In genomic region chr2:68714866-68715265, GRCh38 we compare ENCODE assay signal across 8 cellular contexts. TPM values are rescaled to one million over a fixed set of nuclear protein-coding genes. Genes with fewer than 3 reads are reported as not detected.
DNase-seq lines count a peak whose midpoint lies in the region; ATAC-seq and TF ChIP-seq lines count a peak whose summit lies in the region.

No MANE protein-coding gene starts in this region.

- peak; percentile 88 for ATAC-seq in HG03039 (IDR thresholded peaks at IDR 0.05; ENCODE audit: unreplicated experiment)
- ATAC-seq in left ventricle myocardium superior, result peak; percentile 82

- H3K27me3 ChIP-seq in H7 (ENCODE audit: control insufficient read depth, insufficient read depth, low read length), result no peaks in the 10 kb centered on the region

- H3K36me3 ChIP-seq in H7 (replicated peaks; ENCODE audit: control insufficient read depth, insufficient read depth, low read length), result no peaks in the 10 kb centered on the region

- DNase-seq in stimulated activated CD4-positive, alpha-beta T cell treated with anti-CD3 and anti-CD28 coated beads, Interleukin-1b, Interleukin-23, amount 100 ng/mL, for 48 hours, result peak; percentile 66
- DNase-seq in stimulated activated CD4-positive, alpha-beta T cell treated with anti-CD3 and anti-CD28 coated beads, Interleukin-12 subunit alpha, Interleukin-12 subunit beta, amount 100 ng/mL, for 4 hours, result no peak
- peak; percentile 55 for DNase-seq in left ventricle myocardium superior
- no peak for DNase-seq in H7
- no peak for DNase-seq in GM03348 (ENCODE audit: low spot score)
- DNase-seq in NCI-H526 treated with DMSO at 0.1 percent for 48 hours (lab: John Stamatoyannopoulos, UW), result no peak

- no peak overlapping the region for H3K4me3 ChIP-seq in H7 (ENCODE audit: insufficient read depth, low read depth, low read length)

- intact Hi-C loops in left ventricle myocardium superior (cut with micrococcal nuclease), result no loop called here

- peak; percentile 47; the same call in 1 of the 2 replicates for TF ChIP-seq POLR2A in Raji (IDR thresholded peaks at IDR 0.05; ENCODE audit: insufficient read depth, low read depth, low read length)

RNA-seq across cellular contexts. Expression of gene ARHGAP25, which starts 19.7 kb away (rescaled TPM):
- total RNA-seq in left ventricle myocardium superior, result 5.4 TPM
- total RNA-seq in H7 (2014; rRNA removed; shearing (Covaris generic)), result 4.1 and 6.3 TPM in 2 replicates

Comparison
In these comparisons a context has a peak if more than half of its experiments do, and no peak if none do; other contexts are left out.
1. DNase-seq: peak in stimulated activated CD4-positive, alpha-beta T cell treated with anti-CD3 and anti-CD28 coated beads, Interleukin-1b, Interleukin-23, amount 100 ng/mL, for 48 hours (single experiment) and left ventricle myocardium superior (single experiment); none in stimulated activated CD4-positive, alpha-beta T cell treated with anti-CD3 and anti-CD28 coated beads, Interleukin-12 subunit alpha, Interleukin-12 subunit beta, amount 100 ng/mL, for 4 hours (single experiment), H7 (single experiment), GM03348 (single experiment) and NCI-H526 treated with DMSO at 0.1 percent for 48 hours (single experiment).